1 cellular context compared by ENCODE assay signal in the genomic region with DNA sequence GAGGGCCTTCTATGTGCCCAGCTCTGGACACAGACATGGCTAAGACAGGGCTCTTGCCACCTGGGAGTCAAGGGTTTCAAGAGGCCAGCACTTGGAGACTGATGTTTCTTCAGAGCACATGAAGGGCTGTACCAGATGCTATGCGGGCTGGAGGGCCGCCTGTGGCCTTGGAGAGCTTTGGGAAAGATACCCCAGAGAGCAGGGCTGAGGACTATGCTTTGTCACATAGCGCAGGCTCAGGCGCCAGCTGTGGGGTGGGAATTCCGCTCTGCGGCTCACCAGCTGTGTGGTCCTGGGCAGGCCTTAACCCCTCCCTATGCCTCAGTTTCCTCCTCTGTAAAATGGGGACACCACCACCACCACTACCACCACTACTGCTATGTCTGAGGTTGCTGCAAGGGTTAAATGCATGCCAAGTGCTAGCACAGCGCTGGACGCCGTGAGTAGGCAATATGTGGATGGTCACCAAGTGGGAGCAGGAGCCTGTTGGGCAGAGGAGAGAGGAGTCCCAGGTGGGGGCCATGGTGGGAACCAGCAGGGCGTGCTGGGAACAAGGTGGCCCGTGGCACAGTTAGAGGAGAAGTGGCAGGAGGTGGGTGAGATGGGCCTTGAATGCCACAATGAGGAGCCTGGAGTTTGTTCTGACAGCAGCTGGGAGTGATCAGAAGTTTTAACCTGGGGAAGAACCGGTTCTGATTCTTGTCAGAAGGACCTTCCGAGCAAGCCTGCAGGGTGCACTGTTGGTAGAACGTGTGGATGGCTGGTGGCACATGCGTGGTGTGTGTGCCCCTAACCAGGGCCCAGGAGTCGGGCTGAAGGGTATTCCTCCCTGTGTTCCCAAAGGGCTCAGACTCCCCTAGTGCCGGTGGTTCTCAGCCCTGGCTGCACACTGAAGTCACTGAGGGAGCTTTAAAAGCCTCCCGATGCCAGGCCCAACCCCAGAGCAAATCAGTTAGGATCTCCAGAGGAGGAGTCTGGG.
TF ChIP-seq lines count a peak whose summit lies in the region.

No MANE protein-coding gene starts in this region.

TF ChIP-seq in IMR-90, 13 proteins besides CTCF, POLR2A, EP300 and RAD21 (continued from another document):
- no peak for TF ChIP-seq MAFK (IDR thresholded peaks at IDR 0.05; ENCODE audit: low read depth, low read length)
- no peak for TF ChIP-seq FOS (IDR thresholded peaks at IDR 0.05; ENCODE audit: low read depth, low read length)
TF ChIP-seq in IMR-90: peak in this region for 0.
